Comparison of ENCODE assay signal across 8 cellular contexts in the genomic region with DNA sequence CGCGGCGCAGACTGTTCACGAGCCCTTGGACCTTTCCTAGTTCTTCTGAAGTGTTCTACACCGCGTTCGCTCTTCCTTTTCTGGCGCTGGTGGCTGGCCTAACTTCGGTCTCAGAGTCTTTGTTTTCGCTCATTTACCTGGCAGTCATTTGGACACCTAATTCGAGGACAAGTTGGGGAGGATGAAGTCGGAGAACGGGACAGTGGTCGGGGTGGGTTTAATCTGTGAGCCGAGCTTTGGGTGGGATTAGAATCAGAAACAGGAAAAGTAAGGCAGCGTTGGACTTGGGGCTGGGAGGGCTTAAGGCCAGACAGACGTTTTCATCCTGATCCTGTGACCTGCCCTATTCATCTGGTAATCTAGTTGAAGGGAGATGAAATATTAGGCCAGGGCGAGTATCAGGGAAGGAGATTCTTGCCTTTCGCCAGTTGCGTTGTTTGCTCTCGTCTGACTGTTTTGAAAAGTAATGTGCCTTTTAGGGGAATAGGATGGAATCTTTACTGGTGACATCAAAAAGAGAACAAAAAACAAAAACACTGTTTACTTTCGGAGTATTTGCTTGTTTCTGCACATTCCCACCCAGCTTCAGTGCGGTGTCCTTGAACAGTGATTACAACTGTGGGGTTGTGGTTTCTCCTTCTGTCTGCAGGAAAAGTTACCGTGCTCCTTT. TPM values are rescaled to one million over a fixed set of nuclear protein-coding genes. Genes with fewer than 3 reads are reported as not detected.
DNase-seq lines count a peak whose midpoint lies in the region; ATAC-seq and TF ChIP-seq lines count a peak whose summit lies in the region.

No MANE protein-coding gene starts in this region.

- H3K9me3 ChIP-seq in Karpas-422 (ENCODE audit: low read length) (no peaks in the 10 kb centered on the region), adrenal gland (replicated peaks in 1 of 3) (no peaks in the 10 kb centered on the region), iPS-18a (ENCODE audit: control insufficient read depth, low read depth, low read length) (no peaks in the 10 kb centered on the region), spleen (no peaks in the 10 kb centered on the region)

- H3K79me2 ChIP-seq in Karpas-422 (ENCODE audit: low read length): peaks cover 56% of the 10 kb centered on the region

- H3K36me3 ChIP-seq in Karpas-422 (ENCODE audit: insufficient read depth, low read length): no peaks in the 10 kb centered on the region
- H3K36me3 ChIP-seq in adrenal gland (replicated peaks in 1 of 2): no peaks in the 10 kb centered on the region
- no peaks in the 10 kb centered on the region for H3K36me3 ChIP-seq in iPS-18a (ENCODE audit: control insufficient read depth, low read depth, low read length)
- no peaks in the 10 kb centered on the region for H3K36me3 ChIP-seq in spleen

- intact Hi-C loops in adrenal gland (cut with DNase I): no loop called here
- intact Hi-C loops in spleen (cut with DNase I; ENCODE audit: low total_unique reads): no loop called here

- peak overlapping the region; percentile 95 for H3K4me3 ChIP-seq in Karpas-422 (ENCODE audit: low read length)
- peak overlapping the region; percentile 36 to 95 (median 67) for H3K4me3 ChIP-seq in adrenal gland
- peak overlapping the region; percentile 95 for H3K4me3 ChIP-seq in iPS-18a (ENCODE audit: low read length)
- H3K4me3 ChIP-seq in spleen: peak overlapping the region; percentile 67 to 99 (median 94)

- H3K4me1 ChIP-seq in Karpas-422 (ENCODE audit: low read length) (peaks cover 55% of the 10 kb centered on the region), adrenal gland (replicated peaks in 1 of 2) (peaks cover 7 to 36% of the 10 kb centered on the region in 2 donors), iPS-18a (ENCODE audit: control insufficient read depth, low read depth, low read length) (peaks cover 47% of the 10 kb centered on the region), spleen (peaks cover 35 to 64% (median 57%) of the 10 kb centered on the region in 6 donors)

- DNase-seq in DMS79 treated with DMSO at 0.1 percent for 48 hours (lab: John Stamatoyannopoulos, UW): peak; percentile 37
- DNase-seq in DMS79 (lab: John Stamatoyannopoulos, UW): no peak
- no peak for DNase-seq in Karpas-422
- DNase-seq in adrenal gland: peak in 5 of 7 donors; percentile 6 to 27 (median 21)
- DNase-seq in spleen: no peak
- DNase-seq in NCI-H446 treated with DMSO at 0.1 percent for 48 hours (lab: John Stamatoyannopoulos, UW): no peak

- peaks cover 46% of the 10 kb centered on the region for H4K20me1 ChIP-seq in Karpas-422 (ENCODE audit: insufficient read depth, low read depth, low read length)

- H3K4me2 ChIP-seq in Karpas-422 (ENCODE audit: low read depth, low read length, poor library complexity, severe bottlenecking): peak overlapping the region; percentile 92

- TF ChIP-seq CTCF in adrenal gland (IDR thresholded peaks at IDR 0.05): peak in 1 of 6 experiments; percentile 2
- TF ChIP-seq CTCF in spleen (IDR thresholded peaks at IDR 0.05 in 8 of 11, conservative IDR thresholded peaks at IDR 0.05 in 3 of 11): no peak

- peak in 1 of 2 donors; percentile 41 for TF ChIP-seq POLR2A in adrenal gland (IDR thresholded peaks at IDR 0.05)
- no peak for TF ChIP-seq POLR2A in spleen (IDR thresholded peaks at IDR 0.05)

- ATAC-seq in GM21390 (IDR thresholded peaks at IDR 0.05; ENCODE audit: unreplicated experiment): no peak

- peak overlapping the region; percentile 87 for H3K9ac ChIP-seq in Karpas-422 (ENCODE audit: low read length)
- H3K9ac ChIP-seq in iPS-18a (ENCODE audit: low read length): peak overlapping the region; percentile 86

- peak overlapping the region; percentile 86 for H3K27ac ChIP-seq in Karpas-422 (ENCODE audit: low read length)
- H3K27ac ChIP-seq in adrenal gland: peak overlapping the region; percentile 31 to 98 (median 91)
- no peak overlapping the region for H3K27ac ChIP-seq in iPS-18a (ENCODE audit: low read length)
- H3K27ac ChIP-seq in spleen: peak overlapping the region; percentile 95 to 99 (median 98)

- no peak overlapping the region; the same call in 1 of the 2 replicates for H2AFZ ChIP-seq in Karpas-422 (ENCODE audit: low read length)

- H3K27me3 ChIP-seq in Karpas-422 (ENCODE audit: low read length) (no peaks in the 10 kb centered on the region), adrenal gland (no peaks in the 10 kb centered on the region), iPS-18a (ENCODE audit: control insufficient read depth, insufficient read depth, low read length) (no peaks in the 10 kb centered on the region), spleen (replicated peaks in 1 of 7) (no peaks in the 10 kb centered on the region)

- H3K9me2 ChIP-seq in Karpas-422 (replicated peaks; ENCODE audit: insufficient read depth, low read length): no peaks in the 10 kb centered on the region

- 0 to 1% (median 1%) methylated on average over 24 of the region's 24 CpGs for WGBS in adrenal gland, 4 donors
- 1 to 2% (median 1%) methylated on average over 24 of the region's 24 CpGs for WGBS in spleen, 5 donors

RNA-seq across cellular contexts. Expression of gene DIPK2A, which starts 1.9 kb away (rescaled TPM):
- total RNA-seq in Karpas-422 (2014; rRNA removed; shearing (Covaris generic); ENCODE audit: low replicate concordance): 41.9 and 51.6 TPM in 2 replicates
- total RNA-seq in adrenal gland (10 to 100 TPM; 11.8 to 35.5 (median 20.4) TPM), spleen (10 to 100 TPM; 18.1 to 41.8 (median 23.8) TPM)
- polyA plus RNA-seq in adrenal gland (10 to 100 TPM in 1 of 3 donors, 1 to 10 TPM in 2; 2.5 to 19.3 (median 2.9) TPM), spleen (1 to 10 TPM; 6.2 to 8.0 (median 8.0) TPM)

Comparison
In these comparisons a context has a peak if more than half of its experiments do, and no peak if none do; other contexts are left out.
1. DNase-seq: peak in DMS79 treated with DMSO at 0.1 percent for 48 hours (single experiment) and adrenal gland (5 of 7); none in DMS79 (single experiment), Karpas-422 (single experiment), spleen (single experiment) and NCI-H446 treated with DMSO at 0.1 percent for 48 hours (single experiment).
2. Peak in every context shown above with its lines, with median percentiles within 50 percentile points of each other: H3K4me3 ChIP-seq.